13 cellular contexts compared by ENCODE assay signal in genomic region chr15:68298336-68298735, GRCh38. TPM values are rescaled to one million over a fixed set of nuclear protein-coding genes. Genes with fewer than 3 reads are reported as not detected.
DNase-seq lines count a peak whose midpoint lies in the region; TF ChIP-seq lines count a peak whose summit lies in the region.
"Had no signal": no experiment of that assay in that cellular context is flagged by ENCODE, and none has a peak within 500 bp of the region (broad histone marks: within the 10 kb centered on the region; RNA-seq: fewer than 3 reads in every experiment).

No MANE protein-coding gene starts in this region.

- no peaks in the 10 kb centered on the region for H3K9me2 ChIP-seq in OCI-LY1 (ENCODE audit: low read depth, low read length)

- H3K4me3 Mint-ChIP-seq in T-helper 1 cell treated with Interleukin-12 subunit alpha and Interleukin-12 subunit beta and Interleukin-4 antibody, amounts not matched to agents 30 μg/mL and 1 μg/mL, for 36 hours, result peak overlapping the region; percentile 70

- H3K9me3 Mint-ChIP-seq in T-helper 1 cell treated with Interleukin-12 subunit alpha and Interleukin-12 subunit beta and Interleukin-4 antibody, amounts not matched to agents 30 μg/mL and 1 μg/mL, for 36 hours, result no peaks in the 10 kb centered on the region

- H4K20me1 ChIP-seq in OCI-LY1 (ENCODE audit: insufficient read depth, low read length), result no peaks in the 10 kb centered on the region

- H3K9me3 ChIP-seq in OCI-LY1 (ENCODE audit: low read length) (no peaks in the 10 kb centered on the region), spleen (no peaks in the 10 kb centered on the region)

- no peaks in the 10 kb centered on the region for H3K36me3 ChIP-seq in OCI-LY1 (ENCODE audit: insufficient read depth, low read length)
- H3K36me3 ChIP-seq in spleen, result peaks cover 0 to 26% (median 0%) of the 10 kb centered on the region in 6 donors

- intact Hi-C loops in dorsolateral prefrontal cortex (cut with DNase I), result no loop called here
- intact Hi-C loops in spleen (cut with DNase I; ENCODE audit: low total_unique reads), result no loop called here

- no peak overlapping the region for H2AFZ ChIP-seq in OCI-LY1 (ENCODE audit: low read length)

- H3K36me3 Mint-ChIP-seq in T-helper 1 cell treated with Interleukin-12 subunit alpha and Interleukin-12 subunit beta and Interleukin-4 antibody, amounts not matched to agents 30 μg/mL and 1 μg/mL, for 36 hours (ENCODE audit: low read depth), result peaks cover 11% of the 10 kb centered on the region

- 84 to 94% (median 88%) methylated on average over 3 of the region's 3 CpGs for WGBS in spleen, 5 donors

- no peak for DNase-seq in T-helper 1 cell
- DNase-seq in dorsolateral prefrontal cortex, result no peak
- peak; percentile 16 for DNase-seq in spleen
- no peak for DNase-seq in NAMALWA (ENCODE audit: low spot score)
- DNase-seq in NK-92 treated with Interleukin-12 subunit alpha and Interleukin-12 subunit beta, amount 100 ng/mL, for 24 hours (lab: John Stamatoyannopoulos, UW), result no peak
- DNase-seq in SKM-1 treated with dmso at 0.1 percent for 144 hours (lab: John Stamatoyannopoulos, UW; ENCODE audit: unreplicated experiment), result no peak
- DNase-seq: activated effector memory CD4-positive, alpha-beta T cell treated with anti-CD3 and anti-CD28 coated beads, Interleukin-2, amount 50 U/mL, for 16 hours; NCI-H1092 treated with DMSO at 0.1 percent for 48 hours; NCI-H345; retina had no signal

- no peak for TF ChIP-seq POLR2A in spleen (IDR thresholded peaks at IDR 0.05)

- H3K27ac ChIP-seq in OCI-LY1 (ENCODE audit: low read depth, low read length, poor library complexity, severe bottlenecking) (no peak overlapping the region), dorsolateral prefrontal cortex (peak overlapping the region in 31 of 59 donors; percentile 13 to 84 (median 67)), spleen (peak overlapping the region in 6 of 8 donors; percentile 64 to 80 (median 74))
- H3K27ac ChIP-seq: 22Rv1 had no signal

- H3K4me3 ChIP-seq in OCI-LY1 (ENCODE audit: low read depth, low read length, poor library complexity, severe bottlenecking) (no peak overlapping the region), dorsolateral prefrontal cortex (peak overlapping the region in 12 of 59 donors; percentile 25 to 58 (median 52)), spleen (peak overlapping the region in 4 of 8 donors; percentile 15 to 64 (median 36))

- H3K4me2 ChIP-seq in OCI-LY1 (ENCODE audit: low read length), result peak overlapping the region; percentile 55

- H3K27me3 Mint-ChIP-seq in T-helper 1 cell treated with Interleukin-12 subunit alpha and Interleukin-12 subunit beta and Interleukin-4 antibody, amounts not matched to agents 30 μg/mL and 1 μg/mL, for 36 hours (ENCODE audit: low read depth), result no peaks in the 10 kb centered on the region

- H3K27me3 ChIP-seq in OCI-LY1 (ENCODE audit: insufficient read depth, low read length), result no peaks in the 10 kb centered on the region
- H3K27me3 ChIP-seq in dorsolateral prefrontal cortex, result no peaks in the 10 kb centered on the region
- no peaks in the 10 kb centered on the region for H3K27me3 ChIP-seq in spleen (replicated peaks in 1 of 7)

- no peaks in the 10 kb centered on the region for H3K79me2 ChIP-seq in OCI-LY1 (ENCODE audit: insufficient read depth, low read length)

- no peak for TF ChIP-seq CTCF in OCI-LY1 (IDR thresholded peaks at IDR 0.05; ENCODE audit: low read length)
- TF ChIP-seq CTCF in dorsolateral prefrontal cortex (IDR thresholded peaks at IDR 0.05 in 54 of 56, conservative IDR thresholded peaks at IDR 0.05 in 2 of 56; ENCODE audit: low read depth in 1 of 56, partially characterized antibody in 56 of 56), result no peak
- TF ChIP-seq CTCF in spleen (IDR thresholded peaks at IDR 0.05 in 8 of 11, conservative IDR thresholded peaks at IDR 0.05 in 3 of 11), result no peak

- H3K4me1 ChIP-seq in OCI-LY1 (ENCODE audit: insufficient read depth, low read length, severe bottlenecking) (peaks cover 17% of the 10 kb centered on the region), spleen (peaks cover 8 to 64% (median 33%) of the 10 kb centered on the region in 6 donors)

- no peak overlapping the region for H3K9ac ChIP-seq in OCI-LY1 (ENCODE audit: low read length)

- H3K4me1 Mint-ChIP-seq in T-helper 1 cell treated with Interleukin-12 subunit alpha and Interleukin-12 subunit beta and Interleukin-4 antibody, amounts not matched to agents 30 μg/mL and 1 μg/mL, for 36 hours (ENCODE audit: low read depth), result peaks cover 16% of the 10 kb centered on the region

- H3K27ac Mint-ChIP-seq in T-helper 1 cell treated with Interleukin-12 subunit alpha and Interleukin-12 subunit beta and Interleukin-4 antibody, amounts not matched to agents 30 μg/mL and 1 μg/mL, for 36 hours, result peak overlapping the region; percentile 73

- no peaks in the 10 kb centered on the region for H3F3A ChIP-seq in OCI-LY1 (ENCODE audit: insufficient read depth, low read length)

RNA-seq across cellular contexts. Expression of gene FEM1B, which starts 20.8 kb away (rescaled TPM):
- total RNA-seq in dorsolateral prefrontal cortex, result 100 to 1,000 TPM in 62 of 120 experiments, 10 to 100 TPM in 58; 63.2 to 136 (median 101) TPM
- total RNA-seq in spleen, result 10 to 100 TPM; 43.5 to 63.5 (median 45.6) TPM
- 10 to 100 TPM in 1 of 3 donors, 1 to 10 TPM in 2; 6.2 to 10.4 (median 7.5) TPM for polyA plus RNA-seq in spleen
